ENCODE assay signal across 9 cellular contexts in genomic region chr14:61466249-61466904, GRCh38.
DNase-seq lines count a peak whose midpoint lies in the region; ATAC-seq and TF ChIP-seq lines count a peak whose summit lies in the region.
"Had no signal": no experiment of that assay in that cellular context is flagged by ENCODE, and none has a peak within 500 bp of the region (broad histone marks: within the 10 kb centered on the region; RNA-seq: fewer than 3 reads in every experiment).

No MANE protein-coding gene starts in this region.

- H3K4me1 Mint-ChIP-seq in activated T-cell treated with anti-CD3 and anti-CD28 coated beads, Interleukin-2, amount 50 U/mL, for 72 hours (ENCODE audit: low read depth) = peaks cover 80% of the 10 kb centered on the region

- no peaks in the 10 kb centered on the region for H3K27me3 Mint-ChIP-seq in activated T-cell treated with anti-CD3 and anti-CD28 coated beads, Interleukin-2, amount 50 U/mL, for 72 hours (ENCODE audit: low read depth)

- intact Hi-C loops in uterus (cut with DNase I; ENCODE audit: low total_unique reads) = no loop called here

- H3K4me3 Mint-ChIP-seq in activated T-cell treated with anti-CD3 and anti-CD28 coated beads, Interleukin-2, amount 50 U/mL, for 72 hours = no peak overlapping the region

- no peaks in the 10 kb centered on the region for H3K27me3 ChIP-seq in uterus

- no peak for ATAC-seq in activated T-cell treated with anti-CD3 and anti-CD28 coated beads, Interleukin-2, amount 50 U/mL, for 72 hours (replicated peaks in 1 of 2)
- ATAC-seq in GM21526 (IDR thresholded peaks at IDR 0.05; ENCODE audit: low FRiP score, unreplicated experiment) = no peak

- H3K36me3 Mint-ChIP-seq in activated T-cell treated with anti-CD3 and anti-CD28 coated beads, Interleukin-2, amount 50 U/mL, for 72 hours (ENCODE audit: insufficient read depth in 2 of 2) = peaks cover 22 to 28% of the 10 kb centered on the region in 2 donors

- peak overlapping the region; percentile 59 for H3K27ac Mint-ChIP-seq in activated T-cell treated with anti-CD3 and anti-CD28 coated beads, Interleukin-2, amount 50 U/mL, for 72 hours

- H3K9me3 Mint-ChIP-seq in activated T-cell treated with anti-CD3 and anti-CD28 coated beads, Interleukin-2, amount 50 U/mL, for 72 hours = peaks cover 3 to 5% of the 10 kb centered on the region in 2 donors

- H3K4me3 ChIP-seq in coronary artery (no peak overlapping the region), uterus (no peak overlapping the region)

- no peaks in the 10 kb centered on the region for H3K9me3 ChIP-seq in uterus

- H3K4me1 ChIP-seq in uterus = peaks cover 0 to 5% of the 10 kb centered on the region in 2 donors

- peak overlapping the region; percentile 52 to 61 for H3K27ac ChIP-seq in coronary artery
- peak overlapping the region in 1 of 2 donors; percentile 31 for H3K27ac ChIP-seq in uterus
- H3K27ac ChIP-seq: C4-2B had no signal

- TF ChIP-seq CTCF in coronary artery (IDR thresholded peaks at IDR 0.05) (no peak), uterus (IDR thresholded peaks at IDR 0.05) (no peak)

- DNase-seq in activated T-cell treated with anti-CD3 and anti-CD28 coated beads, Interleukin-2, amount 50 U/mL, for 72 hours = no peak
- DNase-seq in activated T-cell treated with anti-CD3 and anti-CD28 coated beads, Interleukin-2, amount 50 U/mL, for 1 hour = no peak
- DNase-seq in coronary artery (ENCODE audit: low spot score) (peak; percentile 86), left kidney (ENCODE audit: low read depth, low spot score) (peak; percentile 34), uterus (peak; percentile 68 to 75), NCI-H1694 treated with DMSO at 0.1 percent for 48 hours (lab: John Stamatoyannopoulos, UW) (no peak)
- DNase-seq in effector CD8-positive, alpha-beta T cell (lab: John Stamatoyannopoulos, UW) = no peak

- no peaks in the 10 kb centered on the region for H3K36me3 ChIP-seq in uterus

- TF ChIP-seq POLR2A in uterus (IDR thresholded peaks at IDR 0.05) = no peak

Comparison
In these comparisons a context has a peak if more than half of its experiments do, and no peak if none do; other contexts are left out.
1. DNase-seq: peak in coronary artery (single experiment), left kidney (single experiment) and uterus (2 of 2); none in activated T-cell treated with anti-CD3 and anti-CD28 coated beads, Interleukin-2, amount 50 U/mL, for 72 hours (0 of 2), activated T-cell treated with anti-CD3 and anti-CD28 coated beads, Interleukin-2, amount 50 U/mL, for 1 hour (single experiment), effector CD8-positive, alpha-beta T cell (single experiment) and NCI-H1694 treated with DMSO at 0.1 percent for 48 hours (single experiment).